ENCODE assay signal across 8 cellular contexts in genomic region chrX:154019061-154019621, GRCh38. TPM values are rescaled to one million over a fixed set of nuclear protein-coding genes. Genes with fewer than 3 reads are reported as not detected.
A peak's percentile ranks its signal among the peaks of the same experiment; 100 is the strongest.
DNase-seq lines count a peak whose midpoint lies in the region; ATAC-seq and TF ChIP-seq lines count a peak whose summit lies in the region.

No MANE protein-coding gene starts in this region.

- peak overlapping the region; percentile 63 to 73 for H3K9ac ChIP-seq in duodenal mucosa (ENCODE audit: low read depth in 1 of 2, low read length in 2 of 2)

- no peaks in the 10 kb centered on the region for H3K36me3 ChIP-seq in PC-9 (ENCODE audit: low read depth)
- H3K36me3 ChIP-seq in duodenal mucosa (ENCODE audit: control insufficient read depth in 1 of 2, insufficient read depth in 2 of 2, low read length in 2 of 2), result peaks cover 6 to 26% of the 10 kb centered on the region in 2 donors

- no peaks in the 10 kb centered on the region for H3K36me3 Mint-ChIP-seq in natural killer cell treated with Interleukin-12 subunit alpha and Interleukin-12 subunit beta and Interleukin-15 and Interleukin-18, amount 100 ng/mL, for 72 hours

- peak in 1 of 2 experiments; percentile 22 for DNase-seq in PC-9
- no peak for DNase-seq in natural killer cell treated with Interleukin-12 subunit alpha and Interleukin-12 subunit beta and Interleukin-15 and Interleukin-18, amount 100 ng/mL, for 72 hours (ENCODE audit: low spot score)
- no peak for DNase-seq in HuH-7.5 (ENCODE audit: low spot score)
- DNase-seq in putamen (ENCODE audit: low spot score), result no peak

- peaks cover 0 to 13% of the 10 kb centered on the region in 2 donors for H3K4me1 Mint-ChIP-seq in natural killer cell treated with Interleukin-12 subunit alpha and Interleukin-12 subunit beta and Interleukin-15 and Interleukin-18, amount 100 ng/mL, for 72 hours (ENCODE audit: low read depth in 2 of 2)

- POLR2A ChIA-PET in PC-9 (lab: Charles Lee; ENCODE audit: unreplicated experiment), result interaction anchor here (0.6 kb wide), 1 partner anchor 377 kb away, joined by 4 read pairs; no protein-coding TSS in a partner anchor

- H3K27me3 Mint-ChIP-seq in natural killer cell treated with Interleukin-12 subunit alpha and Interleukin-12 subunit beta and Interleukin-15 and Interleukin-18, amount 100 ng/mL, for 72 hours, result no peaks in the 10 kb centered on the region

- H3K27ac ChIP-seq in 22Rv1 (peak overlapping the region; percentile 80), PC-9 (peak overlapping the region; percentile 19; the same call in 1 of the 2 replicates), duodenal mucosa (ENCODE audit: low read depth, low read length) (peak overlapping the region; percentile 50)

- BruUV-seq in PC-9 (replicated peaks; lab: Mats Ljungman, UMichigan), result no TSS peak

- CTCF ChIA-PET in PC-9 (lab: Charles Lee), result no interaction called here

- peak; percentile 10 for ATAC-seq in GM19452 (IDR thresholded peaks at IDR 0.05; ENCODE audit: unreplicated experiment)
- ATAC-seq in natural killer cell treated with Interleukin-12 subunit alpha and Interleukin-12 subunit beta and Interleukin-15 and Interleukin-18, amount 100 ng/mL, for 72 hours, result peak; percentile 34 to 55
- ATAC-seq in HG02884 (IDR thresholded peaks at IDR 0.05; ENCODE audit: unreplicated experiment), result no peak

- H3K4me3 ChIP-seq in PC-9, result peak overlapping the region; percentile 78
- H3K4me3 ChIP-seq in duodenal mucosa (ENCODE audit: low read depth in 1 of 2, low read length in 2 of 2), result peak overlapping the region; percentile 61 to 64

- H3K4me1 ChIP-seq in PC-9 (replicated peaks; ENCODE audit: insufficient read depth), result peaks cover 8% of the 10 kb centered on the region; the same call in 1 of the 2 replicates
- peaks cover 0 to 33% of the 10 kb centered on the region in 2 donors for H3K4me1 ChIP-seq in duodenal mucosa (ENCODE audit: control insufficient read depth in 1 of 2, insufficient read depth in 2 of 2, low read length in 2 of 2)

- no peaks in the 10 kb centered on the region for H3K9me3 Mint-ChIP-seq in natural killer cell treated with Interleukin-12 subunit alpha and Interleukin-12 subunit beta and Interleukin-15 and Interleukin-18, amount 100 ng/mL, for 72 hours

- H3K4me2 ChIP-seq in PC-9, result peak overlapping the region; percentile 82

- peaks cover 29% of the 10 kb centered on the region for H3K79me2 ChIP-seq in PC-9 (ENCODE audit: low read depth)

- H3K4me3 Mint-ChIP-seq in natural killer cell treated with Interleukin-12 subunit alpha and Interleukin-12 subunit beta and Interleukin-15 and Interleukin-18, amount 100 ng/mL, for 72 hours, result peak overlapping the region; percentile 81

- H2AFZ ChIP-seq in PC-9, result no peak overlapping the region

- TF ChIP-seq CTCF in 22Rv1 (IDR thresholded peaks at IDR 0.05), result no peak
- TF ChIP-seq CTCF in PC-9 (conservative IDR thresholded peaks at IDR 0.05), result no peak

- H3K27me3 ChIP-seq in PC-9 (ENCODE audit: insufficient read depth, low read depth) (no peaks in the 10 kb centered on the region), duodenal mucosa (ENCODE audit: control insufficient read depth in 1 of 2, insufficient read depth in 2 of 2, low read length in 2 of 2) (no peaks in the 10 kb centered on the region)

- intact Hi-C loops in PC-9 (cut with micrococcal nuclease; ENCODE audit: unreplicated experiment), result no loop called here

- peak overlapping the region; percentile 82 to 93 for H3K27ac Mint-ChIP-seq in natural killer cell treated with Interleukin-12 subunit alpha and Interleukin-12 subunit beta and Interleukin-15 and Interleukin-18, amount 100 ng/mL, for 72 hours

- H3K9me3 ChIP-seq in PC-9 (ENCODE audit: insufficient read depth, low read depth), result no peaks in the 10 kb centered on the region
- no peaks in the 10 kb centered on the region for H3K9me3 ChIP-seq in duodenal mucosa (ENCODE audit: control insufficient read depth in 1 of 2, low read length in 2 of 2)

- H3F3A ChIP-seq in PC-9 (ENCODE audit: insufficient read depth, low read depth), result peaks cover 5% of the 10 kb centered on the region; the same call in 1 of the 2 replicates

- no peaks in the 10 kb centered on the region for H4K20me1 ChIP-seq in PC-9 (ENCODE audit: insufficient read depth)

- H3K9me2 ChIP-seq in PC-9 (ENCODE audit: insufficient read depth), result no peaks in the 10 kb centered on the region

RNA-seq across cellular contexts. Expression of gene IRAK1, which starts 0.6 kb away (rescaled TPM):
- 317 and 364 TPM in 2 replicates for total RNA-seq in PC-9 (2021)
- 100 to 1,000 TPM; 136 to 258 TPM for total RNA-seq in natural killer cell treated with Interleukin-12 subunit alpha and Interleukin-12 subunit beta and Interleukin-15 and Interleukin-18, amount 100 ng/mL, for 72 hours

RNA-seq across cellular contexts. Expression of gene TMEM187, which starts 46.6 kb away (rescaled TPM):
- total RNA-seq in PC-9 (2021), result 20.1 and 30.8 TPM in 2 replicates
- total RNA-seq in natural killer cell treated with Interleukin-12 subunit alpha and Interleukin-12 subunit beta and Interleukin-15 and Interleukin-18, amount 100 ng/mL, for 72 hours, result 1 to 10 TPM; 2.4 to 6.9 TPM

RNA-seq across cellular contexts. Expression of gene HCFC1, which starts 47.5 kb away (rescaled TPM):
- 67.1 and 79.9 TPM in 2 replicates for total RNA-seq in PC-9 (2021)
- 100 to 1,000 TPM; 105 to 131 TPM for total RNA-seq in natural killer cell treated with Interleukin-12 subunit alpha and Interleukin-12 subunit beta and Interleukin-15 and Interleukin-18, amount 100 ng/mL, for 72 hours

Comparison
In these comparisons a context has a peak if more than half of its experiments do, and no peak if none do; other contexts are left out.
1. H3K27ac ChIP-seq: peak in every context shown above with its lines; median percentile 80 in 22Rv1; 50 in duodenal mucosa; 19 in PC-9.